In the genomic region with DNA sequence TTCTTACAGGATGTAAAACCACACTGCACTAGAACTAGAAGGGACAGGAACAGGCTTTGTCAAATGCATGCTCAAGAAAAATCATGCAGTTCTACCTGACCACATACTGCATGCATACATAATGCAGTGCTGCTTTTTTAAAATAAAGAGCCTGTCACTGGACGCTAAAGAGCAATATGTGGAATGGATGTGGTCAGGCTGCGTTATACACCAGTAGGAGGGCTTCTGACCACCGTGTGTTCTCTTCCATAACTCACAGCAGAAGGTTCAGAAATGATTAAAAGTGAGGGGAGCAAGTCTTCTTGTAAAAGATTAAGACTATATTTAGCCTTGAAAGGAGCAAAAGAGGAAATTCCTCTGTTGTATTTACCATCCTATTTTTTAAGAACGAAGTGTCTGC, we compare ENCODE assay signal across 29 cellular contexts.
"Had no signal": no experiment of that assay in that cellular context is flagged by ENCODE, and none has a peak within 500 bp of the region (broad histone marks: within the 10 kb centered on the region; RNA-seq: fewer than 3 reads in every experiment).

No MANE protein-coding gene starts in this region.

- H3K4me3 ChIP-seq: adrenal gland, body of pancreas, breast epithelium, SJSA1 had no signal

- H3K9me3 ChIP-seq: adrenal gland, body of pancreas, breast epithelium, SJSA1, SK-N-SH had no signal

- ATAC-seq: activated CD4-positive, alpha-beta T cell treated with anti-CD3 and anti-CD28 coated beads for 36 hours; activated CD4-positive, CD25-positive, alpha-beta regulatory T cell treated with anti-CD3 and anti-CD28 coated beads, Interleukin-2, amount 50 U/mL, for 24 hours; activated T-cell treated with anti-CD3 and anti-CD28 coated beads, Interleukin-2, amount 50 U/mL, for 4 hours; body of pancreas; Panc1 had no signal

- H3K4me1 Mint-ChIP-seq: activated CD4-positive, alpha-beta T cell treated with anti-CD3 and anti-CD28 coated beads for 36 hours had no signal

- H3K4me3 Mint-ChIP-seq: activated CD4-positive, alpha-beta T cell treated with anti-CD3 and anti-CD28 coated beads for 36 hours; activated CD4-positive, alpha-beta T cell treated with anti-CD3 and anti-CD28 coated beads, Interleukin-2, amount 10 ng/mL, durations not matched to agents 7 days and 5 days; activated naive CD4-positive, alpha-beta T cell treated with anti-CD3 and anti-CD28 coated beads for 36 hours; activated T-cell treated with anti-CD3 and anti-CD28 coated beads, Interleukin-2, amount 50 U/mL, for 4 hours; activated T-helper 1 cell treated with anti-CD3 and anti-CD28 coated beads, Interleukin-12 subunit alpha, Interleukin-12 subunit beta, Interleukin-2, Interleukin-4 antibody, amounts not matched to agents 30 ng/mL and 10 ng/mL and 1 ng/mL, durations not matched to agents 14 hours and 24 hours and 36 hours; T-helper 1 cell treated with Interleukin-12 subunit alpha and Interleukin-12 subunit beta and Interleukin-4 antibody, amounts not matched to agents 30 μg/mL and 1 μg/mL, for 36 hours; T-helper 2 cell treated with Interferon-gamma antibody and Interleukin-4, amounts not matched to agents 5 μg/mL and 100 μg/mL, for 36 hours had no signal

- H3K9ac ChIP-seq: SK-N-SH had no signal

- H3K36me3 ChIP-seq: adrenal gland, breast epithelium, SJSA1 had no signal

- H3K27ac ChIP-seq: adrenal gland, body of pancreas, breast epithelium, SJSA1 had no signal

- H3K27me3 ChIP-seq: adrenal gland, body of pancreas, breast epithelium had no signal

- H3K27ac Mint-ChIP-seq: activated CD4-positive, alpha-beta T cell treated with anti-CD3 and anti-CD28 coated beads for 36 hours; activated CD4-positive, alpha-beta T cell treated with anti-CD3 and anti-CD28 coated beads, Interleukin-2, amount 10 ng/mL, durations not matched to agents 7 days and 5 days; activated naive CD4-positive, alpha-beta T cell treated with anti-CD3 and anti-CD28 coated beads for 36 hours; activated T-helper 1 cell treated with anti-CD3 and anti-CD28 coated beads, Interleukin-12 subunit alpha, Interleukin-12 subunit beta, Interleukin-2, Interleukin-4 antibody, amounts not matched to agents 30 ng/mL and 10 ng/mL and 1 ng/mL, durations not matched to agents 14 hours and 24 hours and 36 hours; T-helper 1 cell treated with Interleukin-12 subunit alpha and Interleukin-12 subunit beta and Interleukin-4 antibody, amounts not matched to agents 30 μg/mL and 1 μg/mL, for 36 hours; T-helper 2 cell treated with Interferon-gamma antibody and Interleukin-4, amounts not matched to agents 5 μg/mL and 100 μg/mL, for 36 hours had no signal

- H3K4me1 ChIP-seq: adrenal gland, body of pancreas, breast epithelium, SJSA1 had no signal

- DNase-seq: activated CD4-positive, alpha-beta T cell treated with anti-CD3 and anti-CD28 coated beads for 36 hours; activated CD4-positive, alpha-beta T cell treated with anti-CD3 and anti-CD28 coated beads, Interleukin-2, amount 10 ng/mL, durations not matched to agents 7 days and 5 days; activated CD4-positive, alpha-beta T cell treated with anti-CD3 and anti-CD28 coated beads, Interleukin-2, amount 50 U/mL, for 48 hours; activated CD8-positive, alpha-beta memory T cell treated with anti-CD3 and anti-CD28 coated beads, Interleukin-2, amount 50 U/mL, for 4 hours; activated gamma-delta T cell treated with Interleukin-2 at 50 U/mL for 16 hours; activated naive CD4-positive, alpha-beta T cell treated with anti-CD3 and anti-CD28 coated beads for 36 hours; activated T-cell treated with anti-CD3 and anti-CD28 coated beads for 4 hours; activated T-cell treated with anti-CD3 and anti-CD28 coated beads, Interleukin-2, amount 50 U/mL, for 4 hours; adrenal gland; body of pancreas; NCI-H1105; NCI-H1417 treated with DMSO at 0.1 percent for 48 hours; NCI-H187 treated with DMSO at 0.1 percent for 48 hours; NCI-H2081 treated with DMSO at 0.1 percent for 48 hours; NCI-H226; NCI-H446 treated with DMSO at 0.1 percent for 48 hours; NCI-H524; NCI-H69; SHP77; SK-N-SH had no signal

- H3K4me2 ChIP-seq: SK-N-SH had no signal

- H3K27me3 Mint-ChIP-seq: activated CD4-positive, alpha-beta T cell treated with anti-CD3 and anti-CD28 coated beads for 36 hours had no signal

- FAIRE-seq: astrocyte, TTC549 had no signal

- H3K9me3 Mint-ChIP-seq: activated CD4-positive, alpha-beta T cell treated with anti-CD3 and anti-CD28 coated beads, Interleukin-2, amount 10 ng/mL, durations not matched to agents 7 days and 5 days; activated naive CD4-positive, alpha-beta T cell treated with anti-CD3 and anti-CD28 coated beads for 36 hours; activated T-helper 1 cell treated with anti-CD3 and anti-CD28 coated beads, Interleukin-12 subunit alpha, Interleukin-12 subunit beta, Interleukin-2, Interleukin-4 antibody, amounts not matched to agents 30 ng/mL and 10 ng/mL and 1 ng/mL, durations not matched to agents 14 hours and 24 hours and 36 hours; T-helper 2 cell treated with Interferon-gamma antibody and Interleukin-4, amounts not matched to agents 5 μg/mL and 100 μg/mL, for 36 hours had no signal
